In genomic region chr19:32971715-32972540, GRCh38 we compare ENCODE assay signal across 8 cellular contexts. TPM values are rescaled to one million over a fixed set of nuclear protein-coding genes. Genes with fewer than 3 reads are reported as not detected.
DNase-seq lines count a peak whose midpoint lies in the region; ATAC-seq, FAIRE-seq and TF ChIP-seq lines count a peak whose summit lies in the region.

Gene CEP89, minus strand, starts transcription at chr19:32971958. Its CDS starts 84 bp downstream, at chr19:32971874.
A gene with protein sequence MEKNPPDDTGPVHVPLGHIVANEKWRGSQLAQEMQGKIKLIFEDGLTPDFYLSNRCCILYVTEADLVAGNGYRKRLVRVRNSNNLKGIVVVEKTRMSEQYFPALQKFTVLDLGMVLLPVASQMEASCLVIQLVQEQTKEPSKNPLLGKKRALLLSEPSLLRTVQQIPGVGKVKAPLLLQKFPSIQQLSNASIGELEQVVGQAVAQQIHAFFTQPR (plus strand): TSS chr19:32972242. CDS start chr19:32973197, 955 bp downstream.

- H3K4me2 ChIP-seq in DOHH2 (ENCODE audit: low read length) (peak within 1 kb of the TSS; percentile 91), GM23248 (ENCODE audit: unreplicated experiment) (peak within 1 kb of the TSS; percentile 89), Karpas-422 (ENCODE audit: low read depth, low read length, poor library complexity, severe bottlenecking) (peak within 1 kb of the TSS; percentile 98)

- POLR2A ChIA-PET in naive thymus-derived CD4-positive, alpha-beta T cell (lab: Charles Lee), result interaction anchor here (0.6 to 3.0 kb wide), 9 partner anchors 17 to 1870 kb away, joined by 3 to 13 read pairs (median 3); partner anchors contain the start of genes GPATCH1, NUDT19 and PDCD5

- WGBS in GM23248 (ENCODE audit: low coverage in 1 of 2, low lambda C conversion rate in 2 of 2, missing lambda C conversion rate in 2 of 2), 2 experiments, result 1% methylated on average over 56 to 57 of the region's 57 CpGs

- peak within 1 kb of the TSS; percentile 21 for H3K27ac ChIP-seq in DOHH2 (ENCODE audit: low read depth, low read length)
- peak within 1 kb of the TSS; percentile 67 for H3K27ac ChIP-seq in GM23248
- no peak within 1 kb of the TSS for H3K27ac ChIP-seq in Karpas-422 (ENCODE audit: low read length)
- H3K27ac ChIP-seq in naive thymus-derived CD4-positive, alpha-beta T cell (ENCODE audit: low read depth, low read length), result peak within 1 kb of the TSS; percentile 75

- ATAC-seq in naive thymus-derived CD4-positive, alpha-beta T cell, result peak; percentile 98
- peak; percentile 100 for ATAC-seq in stimulated activated memory B cell treated with anti-CD40 and anti-IgM and Interleukin-4, amounts not matched to agents 10 μg/mL and 1 μg/mL and 100 μg/mL, for 72 hours

- H3K36me3 Mint-ChIP-seq in activated T-helper 1 cell treated with anti-CD3 and anti-CD28 coated beads, Interleukin-12 subunit alpha, Interleukin-12 subunit beta, Interleukin-2, Interleukin-4 antibody, amounts not matched to agents 30 ng/mL and 10 ng/mL and 1 ng/mL, durations not matched to agents 14 hours and 24 hours and 36 hours (ENCODE audit: low read depth), result peaks cover 8% of the 10 kb centered on the region
- H3K36me3 Mint-ChIP-seq in naive thymus-derived CD4-positive, alpha-beta T cell, result peaks cover 0 to 9% (median 4%) of the 10 kb centered on the region in 5 donors
- peaks cover 35% of the 10 kb centered on the region for H3K36me3 Mint-ChIP-seq in stimulated activated memory B cell treated with anti-CD40 and anti-IgM and Interleukin-4, amounts not matched to agents 10 μg/mL and 1 μg/mL and 100 μg/mL, for 72 hours

- peaks cover 9% of the 10 kb centered on the region for H3K36me3 ChIP-seq in DOHH2 (ENCODE audit: control insufficient read depth, low read length)
- H3K36me3 ChIP-seq in GM23248 (ENCODE audit: low read depth), result no peaks in the 10 kb centered on the region
- H3K36me3 ChIP-seq in Karpas-422 (ENCODE audit: insufficient read depth, low read length), result no peaks in the 10 kb centered on the region
- H3K36me3 ChIP-seq in naive thymus-derived CD4-positive, alpha-beta T cell (ENCODE audit: control insufficient read depth in 2 of 3, insufficient read depth in 3 of 3, low read length in 3 of 3), result peaks cover 0 to 3% (median 0%) of the 10 kb centered on the region in 3 experiments

- H3K4me1 Mint-ChIP-seq in activated T-helper 1 cell treated with anti-CD3 and anti-CD28 coated beads, Interleukin-12 subunit alpha, Interleukin-12 subunit beta, Interleukin-2, Interleukin-4 antibody, amounts not matched to agents 30 ng/mL and 10 ng/mL and 1 ng/mL, durations not matched to agents 14 hours and 24 hours and 36 hours (ENCODE audit: low read depth), result peaks cover 15% of the 10 kb centered on the region
- peaks cover 14 to 27% (median 20%) of the 10 kb centered on the region in 7 donors for H3K4me1 Mint-ChIP-seq in naive thymus-derived CD4-positive, alpha-beta T cell
- peaks cover 15% of the 10 kb centered on the region for H3K4me1 Mint-ChIP-seq in stimulated activated memory B cell treated with anti-CD40 and anti-IgM and Interleukin-4, amounts not matched to agents 10 μg/mL and 1 μg/mL and 100 μg/mL, for 72 hours

- H4K20me1 ChIP-seq in DOHH2 (ENCODE audit: control insufficient read depth, insufficient read depth, low read depth, low read length) (no peaks in the 10 kb centered on the region), GM23248 (ENCODE audit: insufficient read depth) (no peaks in the 10 kb centered on the region), Karpas-422 (ENCODE audit: insufficient read depth, low read depth, low read length) (no peaks in the 10 kb centered on the region)

- DNase-seq in GM23248, result peak; percentile 99
- peak; percentile 100 for DNase-seq in Karpas-422
- peak; percentile 98 for DNase-seq in RCC 7860 (ENCODE audit: low spot score)
- peak; percentile 98 for DNase-seq in activated T-helper 1 cell treated with anti-CD3 and anti-CD28 coated beads, Interleukin-12 subunit alpha, Interleukin-12 subunit beta, Interleukin-2, Interleukin-4 antibody, amounts not matched to agents 30 ng/mL and 10 ng/mL and 1 ng/mL, durations not matched to agents 14 hours and 24 hours and 36 hours (ENCODE audit: low spot score)
- DNase-seq in fibroblast of mammary gland (ENCODE audit: low read depth), result peak; percentile 99
- DNase-seq in naive thymus-derived CD4-positive, alpha-beta T cell, result peak; percentile 89 to 99 (median 98)

- CTCF ChIA-PET in naive thymus-derived CD4-positive, alpha-beta T cell (lab: Charles Lee), result no interaction called here

- peak within 1 kb of the TSS; percentile 86 for H3K27ac Mint-ChIP-seq in activated T-helper 1 cell treated with anti-CD3 and anti-CD28 coated beads, Interleukin-12 subunit alpha, Interleukin-12 subunit beta, Interleukin-2, Interleukin-4 antibody, amounts not matched to agents 30 ng/mL and 10 ng/mL and 1 ng/mL, durations not matched to agents 14 hours and 24 hours and 36 hours
- H3K27ac Mint-ChIP-seq in naive thymus-derived CD4-positive, alpha-beta T cell, result peak within 1 kb of the TSS; percentile 92 to 97 (median 97)
- peak within 1 kb of the TSS; percentile 82 for H3K27ac Mint-ChIP-seq in stimulated activated memory B cell treated with anti-CD40 and anti-IgM and Interleukin-4, amounts not matched to agents 10 μg/mL and 1 μg/mL and 100 μg/mL, for 72 hours

- H3K79me2 ChIP-seq in DOHH2 (ENCODE audit: control insufficient read depth, low read length) (peaks cover 32% of the 10 kb centered on the region), GM23248 (ENCODE audit: insufficient read depth) (peaks cover 42% of the 10 kb centered on the region), Karpas-422 (ENCODE audit: low read length) (peaks cover 29% of the 10 kb centered on the region)

- no peaks in the 10 kb centered on the region for H3F3A ChIP-seq in DOHH2 (ENCODE audit: control insufficient read depth, insufficient read depth)
- H3F3A ChIP-seq in GM23248 (ENCODE audit: insufficient read depth), result no peaks in the 10 kb centered on the region

- H3K27me3 Mint-ChIP-seq in activated T-helper 1 cell treated with anti-CD3 and anti-CD28 coated beads, Interleukin-12 subunit alpha, Interleukin-12 subunit beta, Interleukin-2, Interleukin-4 antibody, amounts not matched to agents 30 ng/mL and 10 ng/mL and 1 ng/mL, durations not matched to agents 14 hours and 24 hours and 36 hours (ENCODE audit: insufficient read depth), result no peaks in the 10 kb centered on the region
- H3K27me3 Mint-ChIP-seq in naive thymus-derived CD4-positive, alpha-beta T cell, result no peaks in the 10 kb centered on the region
- H3K27me3 Mint-ChIP-seq in stimulated activated memory B cell treated with anti-CD40 and anti-IgM and Interleukin-4, amounts not matched to agents 10 μg/mL and 1 μg/mL and 100 μg/mL, for 72 hours, result no peaks in the 10 kb centered on the region

- intact Hi-C loops in activated T-helper 1 cell treated with anti-CD3 and anti-CD28 coated beads, Interleukin-12 subunit alpha, Interleukin-12 subunit beta, Interleukin-2, Interleukin-4 antibody, amounts not matched to agents 30 ng/mL and 10 ng/mL and 1 ng/mL, durations not matched to agents 14 hours and 24 hours and 36 hours (cut with micrococcal nuclease), result loop anchor here (1.0 to 10.0 kb wide), 8 partner anchors 90 to 565 kb away; partner anchors contain the start of genes ANKRD27, DPY19L3, GPATCH1 and RGS9BP
- intact Hi-C loops in naive thymus-derived CD4-positive, alpha-beta T cell (cut with micrococcal nuclease), result loop anchor here (1.0 to 10.0 kb wide), 14 partner anchors 109 to 565 kb away; partner anchors contain the start of genes ANKRD27 (in 2 of the 2), CEBPG (in 2 of the 2), GPATCH1 (in 2 of the 2) and PDCD5 (in 2 of the 2)

- H2AFZ ChIP-seq in GM23248, result peak within 1 kb of the TSS; percentile 99
- H2AFZ ChIP-seq in Karpas-422 (ENCODE audit: low read length), result peak within 1 kb of the TSS; percentile 94

- in situ Hi-C loops in GM23248 (cut with MboI), result loop anchor here (10.0 kb wide), 1 partner anchor 143 kb away; no protein-coding TSS in a partner anchor

- peak; percentile 91 for FAIRE-seq in RCC 7860 (lab: Jason Lieb, UNC)

- no peaks in the 10 kb centered on the region for H3K9me2 ChIP-seq in DOHH2 (replicated peaks; ENCODE audit: control insufficient read depth, low read length)
- no peaks in the 10 kb centered on the region for H3K9me2 ChIP-seq in GM23248 (ENCODE audit: insufficient read depth)
- H3K9me2 ChIP-seq in Karpas-422 (replicated peaks; ENCODE audit: insufficient read depth, low read length), result no peaks in the 10 kb centered on the region

- no peak for TF ChIP-seq CTCF in DOHH2 (IDR thresholded peaks at IDR 0.05; ENCODE audit: low read depth, low read length, poor library complexity, severe bottlenecking)
- no peak for TF ChIP-seq CTCF in fibroblast of mammary gland (conservative IDR thresholded peaks at IDR 0.05; ENCODE audit: control insufficient read depth, insufficient read depth, low read depth, low read length)

- H3K9ac ChIP-seq in GM23248 (peak within 1 kb of the TSS; percentile 92), Karpas-422 (ENCODE audit: low read length) (peak within 1 kb of the TSS; percentile 86)

- H3K27me3 ChIP-seq in DOHH2 (ENCODE audit: control insufficient read depth, low read length) (no peaks in the 10 kb centered on the region), GM23248 (replicated peaks; ENCODE audit: insufficient read depth) (no peaks in the 10 kb centered on the region), Karpas-422 (ENCODE audit: low read length) (no peaks in the 10 kb centered on the region)
- no peaks in the 10 kb centered on the region for H3K27me3 ChIP-seq in naive thymus-derived CD4-positive, alpha-beta T cell (ENCODE audit: control insufficient read depth in 2 of 2, insufficient read depth in 2 of 2, low read length in 2 of 2)

- peak within 1 kb of the TSS; percentile 96 for H3K4me3 Mint-ChIP-seq in activated T-helper 1 cell treated with anti-CD3 and anti-CD28 coated beads, Interleukin-12 subunit alpha, Interleukin-12 subunit beta, Interleukin-2, Interleukin-4 antibody, amounts not matched to agents 30 ng/mL and 10 ng/mL and 1 ng/mL, durations not matched to agents 14 hours and 24 hours and 36 hours
- H3K4me3 Mint-ChIP-seq in naive thymus-derived CD4-positive, alpha-beta T cell, result peak within 1 kb of the TSS; percentile 96 to 100 (median 99)
- peak within 1 kb of the TSS; percentile 98 for H3K4me3 Mint-ChIP-seq in stimulated activated memory B cell treated with anti-CD40 and anti-IgM and Interleukin-4, amounts not matched to agents 10 μg/mL and 1 μg/mL and 100 μg/mL, for 72 hours

- H3K4me3 ChIP-seq in DOHH2 (ENCODE audit: low read length), result peak within 1 kb of the TSS; percentile 97
- peak within 1 kb of the TSS; percentile 87 for H3K4me3 ChIP-seq in GM23248
- H3K4me3 ChIP-seq in Karpas-422 (ENCODE audit: low read length), result peak within 1 kb of the TSS; percentile 95
- peak within 1 kb of the TSS; percentile 90 for H3K4me3 ChIP-seq in fibroblast of mammary gland (ENCODE audit: control insufficient read depth, low read depth, low read length)
- H3K4me3 ChIP-seq in naive thymus-derived CD4-positive, alpha-beta T cell (ENCODE audit: low read length), result peak within 1 kb of the TSS; percentile 78

- H3K9me3 Mint-ChIP-seq in activated T-helper 1 cell treated with anti-CD3 and anti-CD28 coated beads, Interleukin-12 subunit alpha, Interleukin-12 subunit beta, Interleukin-2, Interleukin-4 antibody, amounts not matched to agents 30 ng/mL and 10 ng/mL and 1 ng/mL, durations not matched to agents 14 hours and 24 hours and 36 hours, result no peaks in the 10 kb centered on the region
- H3K9me3 Mint-ChIP-seq in naive thymus-derived CD4-positive, alpha-beta T cell, result peaks cover 0 to 5% (median 0%) of the 10 kb centered on the region in 11 donors
- no peaks in the 10 kb centered on the region for H3K9me3 Mint-ChIP-seq in stimulated activated memory B cell treated with anti-CD40 and anti-IgM and Interleukin-4, amounts not matched to agents 10 μg/mL and 1 μg/mL and 100 μg/mL, for 72 hours

- H3K4me1 ChIP-seq in DOHH2 (ENCODE audit: control insufficient read depth, low read length) (peaks cover 14% of the 10 kb centered on the region), GM23248 (ENCODE audit: insufficient read depth) (peaks cover 8% of the 10 kb centered on the region; the same call in 1 of the 2 replicates), Karpas-422 (ENCODE audit: low read length) (peaks cover 19% of the 10 kb centered on the region)
- H3K4me1 ChIP-seq in naive thymus-derived CD4-positive, alpha-beta T cell (ENCODE audit: control insufficient read depth in 2 of 2, insufficient read depth in 2 of 2, low read length in 2 of 2), result peaks cover 0 to 5% of the 10 kb centered on the region in 2 donors

- H3K9me3 ChIP-seq in DOHH2 (ENCODE audit: control insufficient read depth, insufficient read depth, low read length) (no peaks in the 10 kb centered on the region), GM23248 (ENCODE audit: low read depth) (no peaks in the 10 kb centered on the region), Karpas-422 (ENCODE audit: low read length) (no peaks in the 10 kb centered on the region)
- H3K9me3 ChIP-seq in naive thymus-derived CD4-positive, alpha-beta T cell (ENCODE audit: control insufficient read depth in 2 of 3, low read length in 3 of 3), result no peaks in the 10 kb centered on the region

RNA-seq across cellular contexts. Expression of gene CEP89, which starts in this region (rescaled TPM):
- 11.5 and 17.1 TPM in 2 replicates for total RNA-seq in GM23248 (2014; rRNA removed; shearing (Covaris generic))
- 30.1 and 30.5 TPM in 2 replicates for polyA plus RNA-seq in GM23248 (2016; fragmentation: Nextera tagmentation; extraction: Ambion mirVana)
- total RNA-seq in Karpas-422 (2014; rRNA removed; shearing (Covaris generic); ENCODE audit: low replicate concordance), result 3.2 and 7.6 TPM in 2 replicates
- 15.5 and 17.2 TPM in 2 replicates for total RNA-seq in activated T-helper 1 cell treated with anti-CD3 and anti-CD28 coated beads, Interleukin-12 subunit alpha, Interleukin-12 subunit beta, Interleukin-2, Interleukin-4 antibody, amounts not matched to agents 30 ng/mL and 10 ng/mL and 1 ng/mL, durations not matched to agents 14 hours and 24 hours and 36 hours
- total RNA-seq in naive thymus-derived CD4-positive, alpha-beta T cell, result 10 to 100 TPM in 3 of 5 experiments, 1 to 10 TPM in 2; 7.4 to 22.4 (median 20.1) TPM
- polyA plus RNA-seq in naive thymus-derived CD4-positive, alpha-beta T cell, result 10 to 100 TPM in 1 of 2 donors, 1 to 10 TPM in 1; 9.6 to 12.4 TPM

RNA-seq across cellular contexts. Expression of the second gene that starts in this region (rescaled TPM):
- total RNA-seq in GM23248 (2014; rRNA removed; shearing (Covaris generic)), result 1.3 and 2.4 TPM in 2 replicates
- polyA plus RNA-seq in GM23248 (2016; fragmentation: Nextera tagmentation; extraction: Ambion mirVana), result 3.1 and 5.8 TPM in 2 replicates
- total RNA-seq in Karpas-422 (2014; rRNA removed; shearing (Covaris generic); ENCODE audit: low replicate concordance), result 4.4 and 10.5 TPM in 2 replicates
- 10.7 and 11.2 TPM in 2 replicates for total RNA-seq in activated T-helper 1 cell treated with anti-CD3 and anti-CD28 coated beads, Interleukin-12 subunit alpha, Interleukin-12 subunit beta, Interleukin-2, Interleukin-4 antibody, amounts not matched to agents 30 ng/mL and 10 ng/mL and 1 ng/mL, durations not matched to agents 14 hours and 24 hours and 36 hours
- total RNA-seq in naive thymus-derived CD4-positive, alpha-beta T cell, result 1 to 10 TPM in 4 of 5 experiments, under 1 TPM in 1; 0.71 to 7.2 (median 2.5) TPM
- 1 to 10 TPM; 2.3 to 3.9 TPM for polyA plus RNA-seq in naive thymus-derived CD4-positive, alpha-beta T cell
